In genomic region chr18:58779514-58779913, GRCh38 we compare ENCODE assay signal across 2 cellular contexts.
TF ChIP-seq lines count a peak whose summit lies in the region.

No MANE protein-coding gene starts in this region.

TF ChIP-seq in HCT116, 20 proteins besides CTCF, POLR2A, EP300 and RAD21:
- TF ChIP-seq MAX (IDR thresholded peaks at IDR 0.05) (no peak), ZFX (IDR thresholded peaks at IDR 0.05) (no peak), CEBPB (IDR thresholded peaks at IDR 0.05; ENCODE audit: low read depth) (no peak), SRF (IDR thresholded peaks at IDR 0.05; ENCODE audit: low read depth) (no peak), POLR2AphosphoS5 (IDR thresholded peaks at IDR 0.05; ENCODE audit: low read depth, low read length) (no peak), ZNF274 (IDR thresholded peaks at IDR 0.05; ENCODE audit: low read depth, low read length) (no peak), ELF1 (IDR thresholded peaks at IDR 0.05; ENCODE audit: borderline replicate concordance, low read depth) (no peak), EGR1 (IDR thresholded peaks at IDR 0.05; ENCODE audit: low read depth) (no peak), EZH2 (IDR thresholded peaks at IDR 0.05) (no peak), YY1 (IDR thresholded peaks at IDR 0.05; ENCODE audit: extremely low read depth, insufficient replicate concordance, low read depth, low read length) (no peak), REST (IDR thresholded peaks at IDR 0.05; ENCODE audit: low read depth) (no peak), TCF7L2 (IDR thresholded peaks at IDR 0.05; ENCODE audit: borderline replicate concordance, extremely low read depth, insufficient read depth, insufficient read length) (no peak), CBX3 (IDR thresholded peaks at IDR 0.05; ENCODE audit: low read depth) (no peak), EZH2phosphoT487 (IDR thresholded peaks at IDR 0.05; ENCODE audit: borderline replicate concordance) (no peak), ZBTB33 (IDR thresholded peaks at IDR 0.05; ENCODE audit: extremely low read depth, insufficient replicate concordance, low read length) (no peak), FOSL1 (IDR thresholded peaks at IDR 0.05; ENCODE audit: low read depth) (no peak), JUND (IDR thresholded peaks at IDR 0.05) (no peak), SP1 (IDR thresholded peaks at IDR 0.05; ENCODE audit: low read depth) (no peak)

TF ChIP-seq in H1, 55 proteins besides CTCF, POLR2A, EP300 and RAD21 (continued from another document):
- TF ChIP-seq SIN3A (conservative IDR thresholded peaks at IDR 0.05 in 1 of 2, IDR thresholded peaks at IDR 0.05 in 1 of 2; ENCODE audit: low read depth in 1 of 2, low read length in 2 of 2) (no peak), HDAC2 (IDR thresholded peaks at IDR 0.05; ENCODE audit: borderline replicate concordance in 1 of 2, low read depth in 2 of 2, low read length in 2 of 2) (no peak), GABPA (IDR thresholded peaks at IDR 0.05; ENCODE audit: borderline replicate concordance, insufficient read depth, low read length) (no peak), ATF2 (IDR thresholded peaks at IDR 0.05; ENCODE audit: low read length) (no peak), CHD7 (IDR thresholded peaks at IDR 0.05; ENCODE audit: insufficient replicate concordance, low read length) (no peak), ATF3 (IDR thresholded peaks at IDR 0.05; ENCODE audit: insufficient read depth, low read depth, low read length) (no peak), YY1 (IDR thresholded peaks at IDR 0.05; ENCODE audit: low read depth, low read length) (no peak), RFX5 (IDR thresholded peaks at IDR 0.05; ENCODE audit: borderline replicate concordance, low read depth, low read length) (no peak)
